1 cellular context compared by ENCODE assay signal in the genomic region with DNA sequence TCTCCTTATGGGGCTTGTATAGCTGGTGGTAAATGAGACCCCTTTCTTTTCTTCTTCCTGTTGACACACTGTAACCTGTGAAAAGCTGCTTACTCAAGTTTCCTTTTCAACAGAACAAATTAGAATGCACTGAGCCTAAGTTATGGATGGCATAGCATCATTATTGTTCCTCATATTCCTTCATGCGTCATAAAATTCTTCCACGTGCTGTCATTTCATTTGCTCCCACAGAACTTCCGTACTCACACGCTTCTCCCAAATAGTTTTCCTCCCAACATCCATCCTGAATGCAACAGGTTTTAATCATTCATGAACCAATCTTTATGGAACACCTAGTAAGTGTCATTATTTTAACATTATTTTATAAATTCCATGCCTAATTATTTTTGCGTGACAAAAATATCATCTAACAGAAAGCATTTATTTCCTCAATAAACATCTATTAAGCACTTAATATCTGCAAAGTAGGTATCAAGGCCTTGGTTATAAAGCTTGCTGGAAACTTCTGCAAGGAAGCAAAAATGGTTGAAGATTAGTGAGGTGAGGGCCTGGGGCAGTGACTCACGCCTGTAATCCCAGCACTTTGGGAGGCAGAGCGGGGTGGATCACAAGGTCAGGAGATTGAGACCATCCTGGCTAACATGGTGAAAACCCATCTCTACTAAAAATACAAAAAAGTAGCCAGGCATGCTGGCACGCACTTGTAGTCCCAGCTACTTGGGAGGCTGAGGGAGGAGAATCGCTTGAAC.
TF ChIP-seq lines count a peak whose summit lies in the region.

No MANE protein-coding gene starts in this region.

TF ChIP-seq in IMR-90, 13 proteins besides CTCF, POLR2A, EP300 and RAD21 (continued from another document):
- TF ChIP-seq FOS (IDR thresholded peaks at IDR 0.05; ENCODE audit: low read depth, low read length) (no peak), BHLHE40 (IDR thresholded peaks at IDR 0.05; ENCODE audit: low read depth, low read length) (no peak), CHD1 (IDR thresholded peaks at IDR 0.05; ENCODE audit: low read depth, low read length) (no peak), MAFK (IDR thresholded peaks at IDR 0.05; ENCODE audit: low read depth, low read length) (no peak), RCOR1 (IDR thresholded peaks at IDR 0.05; ENCODE audit: insufficient replicate concordance, low read length) (no peak)
